ENCODE assay signal across 1 cellular context in genomic region chr1:201539561-201540404, GRCh38.
TF ChIP-seq lines count a peak whose summit lies in the region.

No MANE protein-coding gene starts in this region.

TF ChIP-seq in liver, 16 proteins besides CTCF, POLR2A, EP300 and RAD21:
- no peak for TF ChIP-seq ZBTB33 (IDR thresholded peaks at IDR 0.05)
- TF ChIP-seq FOXA1 (IDR thresholded peaks at IDR 0.05) = no peak
- no peak for TF ChIP-seq MAX (IDR thresholded peaks at IDR 0.05)
- TF ChIP-seq TAF1 (conservative IDR thresholded peaks at IDR 0.05) = no peak
- TF ChIP-seq HNF4G (IDR thresholded peaks at IDR 0.05) = no peak
- TF ChIP-seq YY1 (IDR thresholded peaks at IDR 0.05) = no peak
- no peak for TF ChIP-seq REST (IDR thresholded peaks at IDR 0.05)
- TF ChIP-seq HNF4A (conservative IDR thresholded peaks at IDR 0.05) = no peak
- no peak for TF ChIP-seq JUND (IDR thresholded peaks at IDR 0.05)
- no peak for TF ChIP-seq NR2F2 (IDR thresholded peaks at IDR 0.05)
- no peak for TF ChIP-seq EGR1 (IDR thresholded peaks at IDR 0.05; ENCODE audit: low read depth in 2 of 2)
- TF ChIP-seq ATF3 (IDR thresholded peaks at IDR 0.05) = no peak
- TF ChIP-seq SP1 (IDR thresholded peaks at IDR 0.05) = no peak
- no peak for TF ChIP-seq FOXA2 (IDR thresholded peaks at IDR 0.05)
- no peak for TF ChIP-seq RXRA (IDR thresholded peaks at IDR 0.05)
- TF ChIP-seq GABPA (IDR thresholded peaks at IDR 0.05 in 1 of 2, conservative IDR thresholded peaks at IDR 0.05 in 1 of 2) = no peak
TF ChIP-seq in liver: peak in this region for 0.
